In the genomic region with DNA sequence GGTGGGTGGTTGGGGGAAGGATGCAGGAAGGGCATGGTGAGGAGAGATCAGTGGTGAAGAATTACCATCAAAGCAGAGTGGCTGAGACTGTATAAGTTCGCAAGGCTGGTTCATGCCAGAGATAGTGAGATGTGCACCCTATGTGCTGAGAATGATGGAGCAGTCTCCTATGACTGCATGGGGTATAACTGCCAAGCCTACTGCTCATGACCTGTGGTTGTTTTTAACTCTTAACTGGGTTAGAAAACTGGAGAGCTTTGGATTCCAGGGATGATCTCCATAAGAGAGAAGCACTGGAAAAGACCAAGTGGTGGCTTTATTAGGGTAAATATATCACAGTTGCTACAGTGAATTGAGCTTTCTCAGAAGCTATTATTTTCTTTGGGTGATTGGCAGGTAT, we compare ENCODE assay signal across 1 cellular context.
TF ChIP-seq lines count a peak whose summit lies in the region.

No MANE protein-coding gene starts in this region.

TF ChIP-seq in IMR-90, 13 proteins besides CTCF, POLR2A, EP300 and RAD21 (continued from another document):
- TF ChIP-seq RFX5 (IDR thresholded peaks at IDR 0.05; ENCODE audit: low read depth, low read length) (no peak), NFE2L2 (IDR thresholded peaks at IDR 0.05; ENCODE audit: low read depth, low read length) (no peak), CEBPB (IDR thresholded peaks at IDR 0.05; ENCODE audit: low read depth, low read length) (no peak), MXI1 (IDR thresholded peaks at IDR 0.05; ENCODE audit: borderline replicate concordance, low read depth, low read length) (no peak), RCOR1 (IDR thresholded peaks at IDR 0.05; ENCODE audit: insufficient replicate concordance, low read length) (no peak), BHLHE40 (IDR thresholded peaks at IDR 0.05; ENCODE audit: low read depth, low read length) (no peak), FOS (IDR thresholded peaks at IDR 0.05; ENCODE audit: low read depth, low read length) (no peak)
- TF ChIP-seq, protein P1, sequence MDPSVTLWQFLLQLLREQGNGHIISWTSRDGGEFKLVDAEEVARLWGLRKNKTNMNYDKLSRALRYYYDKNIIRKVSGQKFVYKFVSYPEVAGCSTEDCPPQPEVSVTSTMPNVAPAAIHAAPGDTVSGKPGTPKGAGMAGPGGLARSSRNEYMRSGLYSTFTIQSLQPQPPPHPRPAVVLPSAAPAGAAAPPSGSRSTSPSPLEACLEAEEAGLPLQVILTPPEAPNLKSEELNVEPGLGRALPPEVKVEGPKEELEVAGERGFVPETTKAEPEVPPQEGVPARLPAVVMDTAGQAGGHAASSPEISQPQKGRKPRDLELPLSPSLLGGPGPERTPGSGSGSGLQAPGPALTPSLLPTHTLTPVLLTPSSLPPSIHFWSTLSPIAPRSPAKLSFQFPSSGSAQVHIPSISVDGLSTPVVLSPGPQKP (IDR thresholded peaks at IDR 0.05; ENCODE audit: borderline replicate concordance, low read depth, low read length), result no peak
